ENCODE assay signal across 15 cellular contexts in genomic region chr13:107743100-107743499, GRCh38.
DNase-seq lines count a peak whose midpoint lies in the region; TF ChIP-seq lines count a peak whose summit lies in the region.
"Had no signal": no experiment of that assay in that cellular context is flagged by ENCODE, and none has a peak within 500 bp of the region (broad histone marks: within the 10 kb centered on the region; RNA-seq: fewer than 3 reads in every experiment).

No MANE protein-coding gene starts in this region.

- 72% methylated on average over 3 of the region's 3 CpGs for WGBS in hepatocyte (ENCODE audit: low lambda C conversion rate, missing lambda C conversion rate)
- WGBS in smooth muscle cell (ENCODE audit: low lambda C conversion rate): 39% methylated on average over 3 of the region's 3 CpGs

- H4K20me1 ChIP-seq in hepatocyte (ENCODE audit: insufficient read depth, poor library complexity, severe bottlenecking): no peaks in the 10 kb centered on the region
- no peaks in the 10 kb centered on the region for H4K20me1 ChIP-seq in smooth muscle cell (ENCODE audit: low read depth)

- peak overlapping the region; percentile 57 for H3K27ac ChIP-seq in WERI-Rb-1
- H3K27ac ChIP-seq in hepatocyte: no peak overlapping the region
- H3K27ac ChIP-seq in smooth muscle cell (ENCODE audit: low read depth): peak overlapping the region; percentile 53
- H3K27ac ChIP-seq: SJSA1 had no signal

- no peaks in the 10 kb centered on the region for H3F3A ChIP-seq in smooth muscle cell (ENCODE audit: low read depth)

- H3K4me1 Mint-ChIP-seq in chondrocyte (ENCODE audit: low read depth): no peaks in the 10 kb centered on the region

- H3K4me1 ChIP-seq in hepatocyte (ENCODE audit: insufficient read depth): no peaks in the 10 kb centered on the region
- H3K4me1 ChIP-seq in smooth muscle cell (ENCODE audit: low read depth): peaks cover 9% of the 10 kb centered on the region
- H3K4me1 ChIP-seq: SJSA1 had no signal

- no peaks in the 10 kb centered on the region for H3K36me3 ChIP-seq in WERI-Rb-1
- H3K36me3 ChIP-seq in hepatocyte (replicated peaks; ENCODE audit: insufficient read depth, low read depth): no peaks in the 10 kb centered on the region
- H3K36me3 ChIP-seq in smooth muscle cell (ENCODE audit: low read depth): no peaks in the 10 kb centered on the region
- H3K36me3 ChIP-seq: SJSA1 had no signal

- H3K9me3 Mint-ChIP-seq in chondrocyte (ENCODE audit: low read depth): no peaks in the 10 kb centered on the region

- H3K4me3 ChIP-seq in WERI-Rb-1 (ENCODE audit: low read depth, low read length) (no peak overlapping the region), hepatocyte (no peak overlapping the region), smooth muscle cell (no peak overlapping the region)
- H3K4me3 ChIP-seq: SJSA1 had no signal

- H3K79me2 ChIP-seq in hepatocyte (no peaks in the 10 kb centered on the region), smooth muscle cell (ENCODE audit: low read depth) (no peaks in the 10 kb centered on the region)

- no peak overlapping the region for H3K27ac Mint-ChIP-seq in chondrocyte (ENCODE audit: unreplicated experiment)
- H3K27ac Mint-ChIP-seq: HFFc6 had no signal

- no peaks in the 10 kb centered on the region for H3K9me2 ChIP-seq in hepatocyte (replicated peaks; ENCODE audit: insufficient read depth)

- TF ChIP-seq CTCF in WERI-Rb-1 (IDR thresholded peaks at IDR 0.05; ENCODE audit: low read depth, low read length): no peak
- no peak for TF ChIP-seq CTCF in hepatocyte (IDR thresholded peaks at IDR 0.05; ENCODE audit: poor library complexity)
- TF ChIP-seq CTCF in smooth muscle cell (IDR thresholded peaks at IDR 0.05; ENCODE audit: borderline replicate concordance, insufficient read depth, poor library complexity, severe bottlenecking): no peak
- no peak for TF ChIP-seq CTCF in GM13976 (IDR thresholded peaks at IDR 0.05; ENCODE audit: borderline replicate concordance, control extremely low read depth, extremely low read depth, insufficient read depth, missing control alignments)
- no peak for TF ChIP-seq CTCF in chondrocyte (IDR thresholded peaks at IDR 0.05)

- in situ Hi-C loops in GM13976 (cut with MboI; ENCODE audit: low sequenced_read_pairs, unreplicated experiment): no loop called here

- H3K27me3 ChIP-seq in WERI-Rb-1 (ENCODE audit: insufficient read depth, low read depth, severe bottlenecking) (no peaks in the 10 kb centered on the region), hepatocyte (no peaks in the 10 kb centered on the region), smooth muscle cell (ENCODE audit: low read depth) (no peaks in the 10 kb centered on the region)
- H3K27me3 ChIP-seq: SJSA1 had no signal

- no peaks in the 10 kb centered on the region for H3K27me3 Mint-ChIP-seq in chondrocyte (ENCODE audit: low read depth)

- DNase-seq in HT1080 (ENCODE audit: low read depth) (peak; percentile 5), WERI-Rb-1 (no peak), hepatocyte (ENCODE audit: low spot score) (no peak), smooth muscle cell (lab: John Stamatoyannopoulos, UW; ENCODE audit: unreplicated experiment) (no peak), GM13976 (ENCODE audit: low spot score) (no peak), SHP77 (lab: John Stamatoyannopoulos, UW) (no peak), chondrocyte (ENCODE audit: low spot score) (no peak)
- DNase-seq in activated CD4-positive, alpha-beta T cell treated with anti-CD3 and anti-CD28 coated beads, Interleukin-2, amount 50 U/mL, for 48 hours: no peak
- DNase-seq: C1 segment of cervical spinal cord, HFFc6, NCI-H1417 treated with DMSO at 0.1 percent for 48 hours, NCI-H187 treated with DMSO at 0.1 percent for 48 hours, NCI-H226, NCI-H524 treated with DMSO at 0.1 percent for 48 hours had no signal

- no peaks in the 10 kb centered on the region for H3K9me3 ChIP-seq in WERI-Rb-1 (ENCODE audit: severe bottlenecking)
- H3K9me3 ChIP-seq in hepatocyte (ENCODE audit: low read depth): no peaks in the 10 kb centered on the region
- H3K9me3 ChIP-seq in smooth muscle cell (replicated peaks; ENCODE audit: low read depth): no peaks in the 10 kb centered on the region
- H3K9me3 ChIP-seq: SJSA1 had no signal

- no peaks in the 10 kb centered on the region for H3K36me3 Mint-ChIP-seq in chondrocyte (ENCODE audit: low read depth)

- H3K4me3 Mint-ChIP-seq in chondrocyte (ENCODE audit: unreplicated experiment): no peak overlapping the region
- H3K4me3 Mint-ChIP-seq: HFFc6 had no signal

- H2AFZ ChIP-seq in hepatocyte (no peak overlapping the region), smooth muscle cell (ENCODE audit: low read depth) (no peak overlapping the region)

- H3K4me2 ChIP-seq in hepatocyte: peak overlapping the region; percentile 37
- peak overlapping the region; percentile 62 for H3K4me2 ChIP-seq in smooth muscle cell

- H3K9ac ChIP-seq in smooth muscle cell (ENCODE audit: low read depth): no peak overlapping the region
